Comparison of ENCODE assay signal across 12 cellular contexts in genomic region chr19:55442372-55443044, GRCh38. TPM values are rescaled to one million over a fixed set of nuclear protein-coding genes. Genes with fewer than 3 reads are reported as not detected.
DNase-seq lines count a peak whose midpoint lies in the region; ATAC-seq, FAIRE-seq and TF ChIP-seq lines count a peak whose summit lies in the region.
"Had no signal": no experiment of that assay in that cellular context is flagged by ENCODE, and none has a peak within 500 bp of the region (broad histone marks: within the 10 kb centered on the region; RNA-seq: fewer than 3 reads in every experiment).

No MANE protein-coding gene starts in this region.

- TF ChIP-seq RAD21 in A549 (conservative IDR thresholded peaks at IDR 0.05 in 1 of 2, IDR thresholded peaks at IDR 0.05 in 1 of 2): no peak

- no peak for DNase-seq in A549 (ENCODE audit: low read depth in 1 of 2, low spot score in 1 of 2)
- peak; percentile 60 for DNase-seq in D341Med (ENCODE audit: low spot score)
- peak; percentile 51 for DNase-seq in NCI-H526 treated with DMSO at 0.1 percent for 48 hours (lab: John Stamatoyannopoulos, UW)
- DNase-seq in erythroblast (lab: John Stamatoyannopoulos, UW): peak; percentile 65 to 74
- no peak for DNase-seq in NK-92 treated with Interleukin-12 subunit alpha and Interleukin-12 subunit beta, amount 100 ng/mL, for 24 hours (lab: John Stamatoyannopoulos, UW)
- DNase-seq in retina: no peak
- DNase-seq: activated effector memory CD4-positive, alpha-beta T cell treated with anti-CD3 and anti-CD28 coated beads, Interleukin-2, amount 50 U/mL, for 16 hours; central memory CD4-positive, alpha-beta T cell; islet precursor cell had no signal

- no peak for FAIRE-seq in A549 (lab: Jason Lieb, UNC)

- peak overlapping the region; percentile 89 for H3K4me2 ChIP-seq in A549

- no peak overlapping the region for H3K27ac ChIP-seq in A549
- H3K27ac ChIP-seq: RWPE1 had no signal

- 2% methylated on average over 10 of the region's 77 CpGs for WGBS in A549 (ENCODE audit: missing lambda C conversion rate)

- no peak for TF ChIP-seq EP300 in A549 (IDR thresholded peaks at IDR 0.05)

- no peak for TF ChIP-seq POLR2A in A549 (IDR thresholded peaks at IDR 0.05; ENCODE audit: low read length)
- TF ChIP-seq POLR2A in erythroblast (IDR thresholded peaks at IDR 0.05; ENCODE audit: low read length): no peak

- no peaks in the 10 kb centered on the region for H3K9me3 ChIP-seq in A549

- peaks cover 19% of the 10 kb centered on the region for H3K4me1 ChIP-seq in A549

- ATAC-seq in A549: peak in 1 of 2 experiments; percentile 25; a peak in 1 of 6 replicates
- no peak for ATAC-seq in HG03159 (IDR thresholded peaks at IDR 0.05; ENCODE audit: unreplicated experiment)
- no peak for ATAC-seq in HG02840 (IDR thresholded peaks at IDR 0.05; ENCODE audit: low FRiP score, unreplicated experiment)

- CTCF ChIA-PET in A549 (lab: Yijun Ruan, JAX): interaction anchor here (1.0 to 2.6 kb wide), 8 partner anchors 11 to 301 kb away, joined by 3 to 11 read pairs (median 4); partner anchors contain the start of gene KMT5C

- TF ChIP-seq CTCF in A549 (IDR thresholded peaks at IDR 0.05): no peak

- H3K4me3 ChIP-seq in A549: peak overlapping the region; percentile 35; the same call in 2 of the 3 replicates

- POLR2A ChIA-PET in A549 (lab: Yijun Ruan, JAX): interaction anchor here (0.6 to 1.2 kb wide), 3 partner anchors 34 to 35 kb away, joined by 3 to 6 read pairs (median 4); no protein-coding TSS in a partner anchor

TF ChIP-seq in A549, 52 proteins besides CTCF, POLR2A, EP300 and RAD21:
- TF ChIP-seq HDAC2 (IDR thresholded peaks at IDR 0.05) (no peak), NPAS2 (CRISPR knock-in tag; IDR thresholded peaks at IDR 0.05; ENCODE audit: borderline replicate concordance) (no peak)

RNA-seq across cellular contexts. Expression of gene SHISA7, which starts 0.6 kb away (rescaled TPM):
- 0.03 TPM in 1 of 2 replicates, not detected in the other for polyA plus RNA-seq in A549 (2011; rRNA removed)
- polyA plus RNA-seq in A549 (2012; cell fraction: cytosol; rRNA removed): not detected in 2 replicates
- polyA plus RNA-seq in A549 (2012; cell fraction: nucleus; rRNA removed): 0.01 TPM in 1 of 2 replicates, not detected in the other
- 0.01 TPM in 1 of 3 replicates, not detected in the others for polyA plus RNA-seq in A549 (2017; fragmentation: RNase III; extraction: RNeasy Plus Mini Kit Qiagen cat#74134 plus additional on column Dnase treatment)
- polyA minus RNA-seq in A549 (2011; rRNA and poly(A)+ RNA removed): 0.15 TPM in 1 of 2 replicates, not detected in the other

RNA-seq across cellular contexts. Expression of gene ISOC2, which starts 18.9 kb away (rescaled TPM):
- polyA plus RNA-seq in A549 (2011; rRNA removed) (45.3 and 51.5 TPM in 2 replicates), A549 (2017; fragmentation: RNase III; extraction: RNeasy Plus Mini Kit Qiagen cat#74134 plus additional on column Dnase treatment) (52.7 to 57.8 TPM (median 54.1 TPM) in 3 replicates)
- polyA plus RNA-seq in A549 (2012; cell fraction: cytosol; rRNA removed): 79.6 and 132 TPM in 2 replicates
- 77.2 and 99.3 TPM in 2 replicates for polyA plus RNA-seq in A549 (2012; cell fraction: nucleus; rRNA removed)
- 16.2 and 19.7 TPM in 2 replicates for polyA minus RNA-seq in A549 (2011; rRNA and poly(A)+ RNA removed)

RNA-seq across cellular contexts. Expression of gene C19orf85, which starts 22.0 kb away (rescaled TPM):
- polyA plus RNA-seq in A549 (2011; rRNA removed) (not detected in 2 replicates), A549 (2017; fragmentation: RNase III; extraction: RNeasy Plus Mini Kit Qiagen cat#74134 plus additional on column Dnase treatment) (not detected in 3 replicates)
- not detected in 2 replicates for polyA plus RNA-seq in A549 (2012; cell fraction: cytosol; rRNA removed)
- not detected in 2 replicates for polyA plus RNA-seq in A549 (2012; cell fraction: nucleus; rRNA removed)
- not detected in 2 replicates for polyA minus RNA-seq in A549 (2011; rRNA and poly(A)+ RNA removed)

RNA-seq across cellular contexts. Expression of gene ZNF628, which starts 33.9 kb away (rescaled TPM):
- 0.32 and 0.48 TPM in 2 replicates for polyA plus RNA-seq in A549 (2011; rRNA removed)
- polyA plus RNA-seq in A549 (2012; cell fraction: cytosol; rRNA removed): 2.5 and 4.8 TPM in 2 replicates
- 7.0 and 12.6 TPM in 2 replicates for polyA plus RNA-seq in A549 (2012; cell fraction: nucleus; rRNA removed)
- 4.7 to 5.9 TPM (median 5.7 TPM) in 3 replicates for polyA plus RNA-seq in A549 (2017; fragmentation: RNase III; extraction: RNeasy Plus Mini Kit Qiagen cat#74134 plus additional on column Dnase treatment)
- 0.70 and 1.0 TPM in 2 replicates for polyA minus RNA-seq in A549 (2011; rRNA and poly(A)+ RNA removed)

RNA-seq across cellular contexts. Expression of gene UBE2S, which starts 34.9 kb away (rescaled TPM):
- polyA plus RNA-seq in A549 (2011; rRNA removed) (139 and 153 TPM in 2 replicates), A549 (2017; fragmentation: RNase III; extraction: RNeasy Plus Mini Kit Qiagen cat#74134 plus additional on column Dnase treatment) (267 to 300 TPM (median 295 TPM) in 3 replicates)
- 416 and 480 TPM in 2 replicates for polyA plus RNA-seq in A549 (2012; cell fraction: cytosol; rRNA removed)
- 268 and 301 TPM in 2 replicates for polyA plus RNA-seq in A549 (2012; cell fraction: nucleus; rRNA removed)
- polyA minus RNA-seq in A549 (2011; rRNA and poly(A)+ RNA removed): 169 and 175 TPM in 2 replicates

Comparison
In these comparisons a context has a peak if more than half of its experiments do, and no peak if none do; other contexts are left out.
1. DNase-seq: peak in D341Med (single experiment), NCI-H526 treated with DMSO at 0.1 percent for 48 hours (single experiment) and erythroblast (2 of 2); none in A549 (0 of 2), NK-92 treated with Interleukin-12 subunit alpha and Interleukin-12 subunit beta, amount 100 ng/mL, for 24 hours (single experiment) and retina (single experiment).